11 cellular contexts compared by ENCODE assay signal in the genomic region with DNA sequence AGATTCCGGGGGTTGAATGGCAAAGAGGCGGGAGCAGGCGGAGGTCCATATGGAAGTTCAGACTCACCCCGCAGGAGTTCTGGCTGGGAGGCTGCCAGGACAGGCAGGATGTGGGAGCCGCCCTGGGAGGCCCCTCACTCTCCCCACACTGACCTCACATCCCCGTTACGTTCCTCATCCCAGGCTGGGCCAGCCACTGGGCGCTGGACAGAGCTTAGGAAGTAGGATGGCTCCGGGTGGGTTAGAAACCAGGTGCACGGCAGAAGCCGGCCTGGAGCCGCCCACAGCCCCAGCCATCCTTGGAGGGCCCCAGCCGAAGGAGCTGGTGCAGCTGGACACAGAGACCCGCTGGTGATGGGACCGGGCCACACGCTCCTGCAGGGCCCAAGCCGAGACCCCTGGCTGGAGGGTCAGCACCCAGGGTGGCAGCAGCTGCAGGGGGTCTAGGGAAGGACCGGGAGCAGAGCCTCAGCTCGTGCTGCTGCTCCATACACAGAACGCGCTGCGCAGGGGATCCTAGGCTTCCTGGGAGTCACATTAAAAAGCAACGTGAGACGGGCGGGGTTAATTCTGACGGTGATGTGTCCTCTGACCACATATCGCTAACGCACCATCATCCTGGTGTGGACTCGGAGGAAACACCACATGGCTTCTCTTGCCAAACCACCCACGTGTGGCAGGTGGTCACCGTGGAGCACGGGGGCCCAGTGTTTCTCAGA.
DNase-seq lines count a peak whose midpoint lies in the region; ATAC-seq and TF ChIP-seq lines count a peak whose summit lies in the region.
"Had no signal": no experiment of that assay in that cellular context is flagged by ENCODE, and none has a peak within 500 bp of the region (broad histone marks: within the 10 kb centered on the region; RNA-seq: fewer than 3 reads in every experiment).

No MANE protein-coding gene starts in this region.

- WGBS in spleen, 5 donors = 75 to 83% (median 80%) methylated on average over 22 to 32 of the region's 32 CpGs

- H3K4me3 ChIP-seq in left ventricle myocardium inferior (peak overlapping the region; percentile 21), spleen (peak overlapping the region in 1 of 8 donors; percentile 69)

- intact Hi-C loops in activated CD4-positive, alpha-beta memory T cell treated with anti-CD3 and anti-CD28 coated beads for 36 hours (cut with micrococcal nuclease) = no loop called here
- intact Hi-C loops in left ventricle myocardium inferior (cut with micrococcal nuclease) = no loop called here
- intact Hi-C loops in spleen (cut with DNase I; ENCODE audit: low total_unique reads) = loop anchor here (5.0 kb wide), 1 partner anchor 276 kb away; no protein-coding TSS in a partner anchor

- H3K27ac ChIP-seq in left ventricle myocardium inferior (replicated peaks) (no peak overlapping the region), spleen (no peak overlapping the region)

- no peak for TF ChIP-seq POLR2A in spleen (IDR thresholded peaks at IDR 0.05)

- CTCF ChIA-PET in activated CD8-positive, alpha-beta memory T cell treated with anti-CD3 and anti-CD28 coated beads, Interleukin-2, amount 10 ng/mL, durations not matched to agents 7 days and 5 days (lab: Charles Lee) = interaction anchor here (1.2 to 1.7 kb wide), 2 partner anchors 24 to 199 kb away, joined by 3 read pairs; no protein-coding TSS in a partner anchor
- CTCF ChIA-PET in activated CD4-positive, alpha-beta memory T cell treated with anti-CD3 and anti-CD28 coated beads for 36 hours (lab: Charles Lee) = interaction anchor here (0.6 to 0.8 kb wide), 3 partner anchors 215 to 680 kb away, joined by 3 to 4 read pairs (median 3); no protein-coding TSS in a partner anchor

- no peak for TF ChIP-seq CTCF in left ventricle myocardium inferior (IDR thresholded peaks at IDR 0.05; ENCODE audit: borderline replicate concordance)
- no peak for TF ChIP-seq CTCF in spleen (IDR thresholded peaks at IDR 0.05 in 8 of 11, conservative IDR thresholded peaks at IDR 0.05 in 3 of 11)

- no peak overlapping the region for H3K27ac Mint-ChIP-seq in activated CD8-positive, alpha-beta memory T cell treated with anti-CD3 and anti-CD28 coated beads, Interleukin-2, amount 10 ng/mL, durations not matched to agents 7 days and 5 days
- H3K27ac Mint-ChIP-seq in activated CD4-positive, alpha-beta memory T cell treated with anti-CD3 and anti-CD28 coated beads for 36 hours = no peak overlapping the region
- H3K27ac Mint-ChIP-seq: activated naive CD4-positive, alpha-beta T cell treated with anti-CD3 and anti-CD28 coated beads, Interleukin-2, amount 50 U/mL, for 24 hours had no signal

- H3K4me1 ChIP-seq in left ventricle myocardium inferior (peaks cover 27% of the 10 kb centered on the region), spleen (peaks cover 3 to 45% (median 26%) of the 10 kb centered on the region in 6 donors)

- H3K27me3 ChIP-seq in left ventricle myocardium inferior (ENCODE audit: low read depth) = peaks cover 23% of the 10 kb centered on the region
- peaks cover 0 to 53% (median 17%) of the 10 kb centered on the region in 7 donors for H3K27me3 ChIP-seq in spleen (replicated peaks in 1 of 7)

- no peaks in the 10 kb centered on the region for H3K36me3 Mint-ChIP-seq in activated CD8-positive, alpha-beta memory T cell treated with anti-CD3 and anti-CD28 coated beads, Interleukin-2, amount 10 ng/mL, durations not matched to agents 7 days and 5 days
- no peaks in the 10 kb centered on the region for H3K36me3 Mint-ChIP-seq in activated CD4-positive, alpha-beta memory T cell treated with anti-CD3 and anti-CD28 coated beads for 36 hours
- H3K36me3 Mint-ChIP-seq: activated naive CD4-positive, alpha-beta T cell treated with anti-CD3 and anti-CD28 coated beads, Interleukin-2, amount 50 U/mL, for 24 hours had no signal

- no peaks in the 10 kb centered on the region for H3K9me3 Mint-ChIP-seq in activated CD8-positive, alpha-beta memory T cell treated with anti-CD3 and anti-CD28 coated beads, Interleukin-2, amount 10 ng/mL, durations not matched to agents 7 days and 5 days (ENCODE audit: low read depth)
- H3K9me3 Mint-ChIP-seq in activated CD4-positive, alpha-beta memory T cell treated with anti-CD3 and anti-CD28 coated beads for 36 hours = no peaks in the 10 kb centered on the region
- H3K9me3 Mint-ChIP-seq: activated naive CD4-positive, alpha-beta T cell treated with anti-CD3 and anti-CD28 coated beads, Interleukin-2, amount 50 U/mL, for 24 hours had no signal

- H3K27me3 Mint-ChIP-seq in activated CD8-positive, alpha-beta memory T cell treated with anti-CD3 and anti-CD28 coated beads, Interleukin-2, amount 10 ng/mL, durations not matched to agents 7 days and 5 days = peaks cover 8% of the 10 kb centered on the region
- peaks cover 6% of the 10 kb centered on the region for H3K27me3 Mint-ChIP-seq in activated CD4-positive, alpha-beta memory T cell treated with anti-CD3 and anti-CD28 coated beads for 36 hours

- ATAC-seq in activated CD8-positive, alpha-beta memory T cell treated with anti-CD3 and anti-CD28 coated beads, Interleukin-2, amount 10 ng/mL, durations not matched to agents 7 days and 5 days = no peak

- no peaks in the 10 kb centered on the region for H3K4me1 Mint-ChIP-seq in activated CD8-positive, alpha-beta memory T cell treated with anti-CD3 and anti-CD28 coated beads, Interleukin-2, amount 10 ng/mL, durations not matched to agents 7 days and 5 days
- no peaks in the 10 kb centered on the region for H3K4me1 Mint-ChIP-seq in activated CD4-positive, alpha-beta memory T cell treated with anti-CD3 and anti-CD28 coated beads for 36 hours (ENCODE audit: low read depth)
- H3K4me1 Mint-ChIP-seq: activated naive CD4-positive, alpha-beta T cell treated with anti-CD3 and anti-CD28 coated beads, Interleukin-2, amount 50 U/mL, for 24 hours had no signal

- POLR2A ChIA-PET in activated CD4-positive, alpha-beta memory T cell treated with anti-CD3 and anti-CD28 coated beads for 36 hours (lab: Charles Lee) = no interaction called here

- peak; percentile 53 for DNase-seq in activated CD8-positive, alpha-beta memory T cell treated with anti-CD3 and anti-CD28 coated beads for 24 hours
- no peak for DNase-seq in activated CD8-positive, alpha-beta memory T cell treated with anti-CD3 and anti-CD28 coated beads, Interleukin-2, amount 10 ng/mL, durations not matched to agents 7 days and 5 days
- peak; percentile 4 for DNase-seq in activated CD4-positive, alpha-beta memory T cell treated with anti-CD3 and anti-CD28 coated beads for 36 hours
- DNase-seq in left ventricle myocardium inferior (no peak), spleen (peak; percentile 71), RPMI8226 (no peak), medulla oblongata (ENCODE audit: extremely low spot score) (no peak), NCI-H774 (lab: John Stamatoyannopoulos, UW) (no peak)
- DNase-seq: COR-L47, NCI-H2081 treated with DMSO at 0.1 percent for 48 hours had no signal

- no peak overlapping the region for H3K4me3 Mint-ChIP-seq in activated CD8-positive, alpha-beta memory T cell treated with anti-CD3 and anti-CD28 coated beads, Interleukin-2, amount 10 ng/mL, durations not matched to agents 7 days and 5 days
- no peak overlapping the region for H3K4me3 Mint-ChIP-seq in activated CD4-positive, alpha-beta memory T cell treated with anti-CD3 and anti-CD28 coated beads for 36 hours
- H3K4me3 Mint-ChIP-seq: activated naive CD4-positive, alpha-beta T cell treated with anti-CD3 and anti-CD28 coated beads, Interleukin-2, amount 50 U/mL, for 24 hours had no signal

- H3K9me3 ChIP-seq in left ventricle myocardium inferior (replicated peaks) = no peaks in the 10 kb centered on the region
- H3K9me3 ChIP-seq in spleen = no peaks in the 10 kb centered on the region

- H3K36me3 ChIP-seq in left ventricle myocardium inferior (no peaks in the 10 kb centered on the region), spleen (no peaks in the 10 kb centered on the region)

Comparison
In these comparisons a context has a peak if more than half of its experiments do, and no peak if none do; other contexts are left out.
1. DNase-seq: peak in activated CD8-positive, alpha-beta memory T cell treated with anti-CD3 and anti-CD28 coated beads for 24 hours (single experiment), activated CD4-positive, alpha-beta memory T cell treated with anti-CD3 and anti-CD28 coated beads for 36 hours (single experiment) and spleen (single experiment); none in activated CD8-positive, alpha-beta memory T cell treated with anti-CD3 and anti-CD28 coated beads, Interleukin-2, amount 10 ng/mL, durations not matched to agents 7 days and 5 days (single experiment), left ventricle myocardium inferior (single experiment), RPMI8226 (single experiment), medulla oblongata (single experiment) and NCI-H774 (single experiment).